Comparison of ENCODE assay signal across 1 cellular context in the genomic region with DNA sequence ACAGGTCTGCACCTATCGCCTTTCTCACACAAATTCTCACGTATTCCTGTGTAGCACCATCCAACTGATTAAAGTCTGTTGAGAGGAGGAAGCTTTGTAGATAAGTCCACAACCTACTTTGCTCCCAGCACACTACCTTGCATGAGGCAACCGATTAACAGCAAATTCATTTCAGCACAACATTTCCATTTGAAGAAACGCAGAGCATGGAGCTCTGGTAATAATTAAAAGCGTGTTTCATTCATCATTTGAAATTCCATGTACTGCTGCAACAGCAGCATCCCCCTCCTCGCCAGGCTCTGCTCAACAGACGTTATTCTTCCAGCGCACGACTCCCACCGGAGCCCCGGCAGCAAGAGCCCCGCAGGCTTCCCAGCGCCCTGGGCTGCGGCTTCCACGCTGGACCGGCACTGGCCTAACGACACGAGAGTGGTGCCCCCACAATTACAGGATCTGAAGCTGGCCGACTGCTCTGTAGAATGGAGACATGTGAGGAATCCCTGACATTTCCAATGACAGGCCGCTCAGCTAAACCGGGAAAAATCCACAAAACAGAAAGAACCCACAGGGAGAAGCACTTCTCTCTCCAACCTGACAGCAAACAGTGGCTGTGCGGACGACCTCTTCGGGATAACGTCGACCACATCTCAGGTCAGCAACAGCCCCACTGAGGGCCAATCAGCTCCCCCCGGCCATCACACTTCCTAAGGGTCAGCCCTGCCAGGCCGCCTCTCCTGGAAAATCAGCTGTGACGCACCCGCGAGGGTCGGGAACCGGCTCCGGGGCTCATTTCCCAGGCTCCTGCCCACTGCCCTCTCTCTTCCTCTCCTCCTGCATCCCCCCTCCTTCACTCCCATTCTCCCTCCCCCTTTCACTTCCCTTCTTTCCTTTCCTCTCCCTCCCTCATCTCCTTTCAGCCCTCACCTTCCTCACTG.
TF ChIP-seq lines count a peak whose summit lies in the region.

No MANE protein-coding gene starts in this region.

TF ChIP-seq in IMR-90, 13 proteins besides CTCF, POLR2A, EP300 and RAD21:
- TF ChIP-seq CEBPB (IDR thresholded peaks at IDR 0.05; ENCODE audit: low read depth, low read length) (no peak), NFE2L2 (IDR thresholded peaks at IDR 0.05; ENCODE audit: low read depth, low read length) (no peak), ELK1 (IDR thresholded peaks at IDR 0.05; ENCODE audit: borderline replicate concordance, low read depth, low read length) (no peak), RCOR1 (IDR thresholded peaks at IDR 0.05; ENCODE audit: insufficient replicate concordance, low read length) (no peak), CHD1 (IDR thresholded peaks at IDR 0.05; ENCODE audit: low read depth, low read length) (no peak), BHLHE40 (IDR thresholded peaks at IDR 0.05; ENCODE audit: low read depth, low read length) (no peak), USF2 (IDR thresholded peaks at IDR 0.05; ENCODE audit: low read depth, low read length) (no peak), MXI1 (IDR thresholded peaks at IDR 0.05; ENCODE audit: borderline replicate concordance, low read depth, low read length) (no peak), MAFK (IDR thresholded peaks at IDR 0.05; ENCODE audit: low read depth, low read length) (no peak), MAZ (IDR thresholded peaks at IDR 0.05; ENCODE audit: borderline replicate concordance, low read depth, low read length) (no peak), FOS (IDR thresholded peaks at IDR 0.05; ENCODE audit: low read depth, low read length) (no peak), SMC3 (IDR thresholded peaks at IDR 0.05; ENCODE audit: low read depth, low read length) (no peak), RFX5 (IDR thresholded peaks at IDR 0.05; ENCODE audit: low read depth, low read length) (no peak)
